In the genomic region with DNA sequence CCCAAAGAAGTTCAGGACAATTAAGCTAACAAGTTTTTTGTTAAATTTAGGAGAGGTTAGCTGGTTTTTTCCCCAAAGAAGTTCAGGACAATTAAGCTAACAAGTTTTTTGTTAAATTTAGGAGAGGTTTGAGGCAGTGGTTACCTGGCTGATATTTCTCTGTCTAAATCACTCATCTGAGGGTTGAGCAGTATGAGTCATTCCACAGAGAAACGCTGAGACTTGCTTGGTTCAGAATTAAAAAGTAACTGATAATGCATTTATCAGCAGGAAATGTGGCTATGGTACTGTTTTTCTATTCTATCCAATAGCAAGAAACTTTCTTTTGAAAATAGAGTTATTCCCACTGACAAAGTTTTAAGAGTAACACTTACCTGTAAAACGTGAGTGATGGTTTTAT, we compare ENCODE assay signal across 24 cellular contexts. TPM values are rescaled to one million over a fixed set of nuclear protein-coding genes. Genes with fewer than 3 reads are reported as not detected.
DNase-seq lines count a peak whose midpoint lies in the region; ATAC-seq and TF ChIP-seq lines count a peak whose summit lies in the region.
"Had no signal": no experiment of that assay in that cellular context is flagged by ENCODE, and none has a peak within 500 bp of the region (broad histone marks: within the 10 kb centered on the region; RNA-seq: fewer than 3 reads in every experiment).

No MANE protein-coding gene starts in this region.

- TF ChIP-seq CTCF in RWPE2 (IDR thresholded peaks at IDR 0.05; ENCODE audit: poor library complexity, severe bottlenecking) (no peak), WTC11 (IDR thresholded peaks at IDR 0.05) (no peak)

- POLR2A ChIA-PET in WTC11 (lab: Charles Lee), result no interaction called here

- H3K36me3 ChIP-seq in RWPE2 (ENCODE audit: low read depth), result peaks cover 15% of the 10 kb centered on the region

- H3K9me3 Mint-ChIP-seq in WTC11, result no peaks in the 10 kb centered on the region
- H3K9me3 Mint-ChIP-seq: activated CD4-positive, alpha-beta memory T cell treated with anti-CD3 and anti-CD28 coated beads for 36 hours; activated naive CD4-positive, alpha-beta T cell treated with anti-CD3 and anti-CD28 coated beads for 36 hours; CD4-positive, alpha-beta T cell had no signal

- peak overlapping the region; percentile 9 for H3K27ac ChIP-seq in RWPE2 (ENCODE audit: poor library complexity, severe bottlenecking)
- H3K27ac ChIP-seq: dorsolateral prefrontal cortex, lower lobe of right lung, skin epidermis had no signal

- H3K4me3 ChIP-seq in RWPE2 (ENCODE audit: severe bottlenecking), result no peak overlapping the region
- H3K4me3 ChIP-seq: dorsolateral prefrontal cortex, lower lobe of right lung, skin epidermis had no signal

- ATAC-seq in GM18508 (IDR thresholded peaks at IDR 0.05; ENCODE audit: insufficient read depth, unreplicated experiment), result peak; percentile 75
- ATAC-seq in HG02759 (IDR thresholded peaks at IDR 0.05; ENCODE audit: unreplicated experiment), result peak; percentile 61
- peak; percentile 85 for ATAC-seq in RWPE2 (ENCODE audit: low read depth)
- no peak for ATAC-seq in WTC11
- ATAC-seq: HepG2, lower lobe of right lung had no signal

- H3K27me3 ChIP-seq in RWPE2 (ENCODE audit: insufficient read depth, poor library complexity, severe bottlenecking), result no peaks in the 10 kb centered on the region
- H3K27me3 ChIP-seq: dorsolateral prefrontal cortex had no signal

- CTCF ChIA-PET in WTC11 (lab: Charles Lee), result no interaction called here

- DNase-seq in RWPE2 (ENCODE audit: low spot score) (no peak), glomerular visceral epithelial cell (ENCODE audit: extremely low spot score) (peak; percentile 18), nucleus accumbens (lab: John Stamatoyannopoulos, UW) (no peak), WTC11 (ENCODE audit: low spot score) (no peak), cerebellar nuclear complex (lab: John Stamatoyannopoulos, UW) (no peak)
- DNase-seq in stimulated activated CD4-positive, alpha-beta T cell treated with anti-CD3 and anti-CD28 coated beads, Interleukin-12 subunit alpha, Interleukin-12 subunit beta, amount 100 ng/mL, for 4 hours, result no peak
- DNase-seq: activated CD4-positive, alpha-beta memory T cell treated with anti-CD3 and anti-CD28 coated beads for 36 hours; activated naive CD4-positive, alpha-beta T cell treated with anti-CD3 and anti-CD28 coated beads for 36 hours; amniotic stem cell; CD4-positive, alpha-beta T cell; DMS153; dorsolateral prefrontal cortex; erythroblast; hippocampal formation; islet precursor cell; lower lobe of right lung; NCI-H1105 treated with DMSO at 0.1 percent for 48 hours; NCI-H2029 treated with DMSO at 0.1 percent for 48 hours; NCI-H446 treated with DMSO at 0.1 percent for 48 hours; stimulated activated naive CD4-positive, alpha-beta T cell had no signal

- peaks cover 4% of the 10 kb centered on the region; the same call in 1 of the 2 replicates for H3K4me1 Mint-ChIP-seq in WTC11

- no peak overlapping the region for H3K4me3 Mint-ChIP-seq in WTC11
- H3K4me3 Mint-ChIP-seq: activated CD4-positive, alpha-beta memory T cell treated with anti-CD3 and anti-CD28 coated beads for 36 hours; activated naive CD4-positive, alpha-beta T cell treated with anti-CD3 and anti-CD28 coated beads for 36 hours; CD4-positive, alpha-beta T cell had no signal

- H3K4me1 ChIP-seq in RWPE2 (ENCODE audit: insufficient read depth, poor library complexity, severe bottlenecking), result peaks cover 9% of the 10 kb centered on the region

- H3K36me3 Mint-ChIP-seq in WTC11, result no peaks in the 10 kb centered on the region
- H3K36me3 Mint-ChIP-seq: activated CD4-positive, alpha-beta memory T cell treated with anti-CD3 and anti-CD28 coated beads for 36 hours had no signal

- no peak overlapping the region for H3K27ac Mint-ChIP-seq in WTC11
- H3K27ac Mint-ChIP-seq: activated CD4-positive, alpha-beta memory T cell treated with anti-CD3 and anti-CD28 coated beads for 36 hours; activated naive CD4-positive, alpha-beta T cell treated with anti-CD3 and anti-CD28 coated beads for 36 hours; CD4-positive, alpha-beta T cell had no signal

- no peaks in the 10 kb centered on the region for H3K9me3 ChIP-seq in RWPE2 (ENCODE audit: severe bottlenecking)
- H3K9me3 ChIP-seq: lower lobe of right lung had no signal

- H3K27me3 Mint-ChIP-seq in WTC11 (ENCODE audit: low read depth), result no peaks in the 10 kb centered on the region
- H3K27me3 Mint-ChIP-seq: activated CD4-positive, alpha-beta memory T cell treated with anti-CD3 and anti-CD28 coated beads for 36 hours; CD4-positive, alpha-beta T cell had no signal

TF ChIP-seq in WTC11, 78 proteins besides CTCF, POLR2A, EP300 and RAD21:
- TF ChIP-seq HMGA2 (CRISPR knock-in tag; IDR thresholded peaks at IDR 0.05), result no peak
- no peak for TF ChIP-seq GABPB1 (CRISPR knock-in tag; IDR thresholded peaks at IDR 0.05)
- TF ChIP-seq, protein P1, sequence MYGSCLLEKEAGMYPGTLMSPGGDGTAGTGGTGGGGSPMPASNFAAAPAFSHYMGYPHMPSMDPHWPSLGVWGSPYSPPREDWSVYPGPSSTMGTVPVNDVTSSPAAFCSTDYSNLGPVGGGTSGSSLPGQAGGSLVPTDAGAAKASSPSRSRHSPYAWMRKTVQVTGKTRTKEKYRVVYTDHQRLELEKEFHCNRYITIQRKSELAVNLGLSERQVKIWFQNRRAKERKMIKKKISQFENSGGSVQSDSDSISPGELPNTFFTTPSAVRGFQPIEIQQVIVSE (CRISPR knock-in tag; IDR thresholded peaks at IDR 0.05; ENCODE audit: borderline replicate concordance), result no peak
- TF ChIP-seq, protein P2, sequence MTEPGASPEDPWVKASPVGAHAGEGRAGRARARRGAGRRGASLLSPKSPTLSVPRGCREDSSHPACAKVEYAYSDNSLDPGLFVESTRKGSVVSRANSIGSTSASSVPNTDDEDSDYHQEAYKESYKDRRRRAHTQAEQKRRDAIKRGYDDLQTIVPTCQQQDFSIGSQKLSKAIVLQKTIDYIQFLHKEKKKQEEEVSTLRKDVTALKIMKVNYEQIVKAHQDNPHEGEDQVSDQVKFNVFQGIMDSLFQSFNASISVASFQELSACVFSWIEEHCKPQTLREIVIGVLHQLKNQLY (CRISPR knock-in tag; IDR thresholded peaks at IDR 0.05), result no peak

RNA-seq across cellular contexts. Expression of a gene that starts 22.8 kb away (rescaled TPM):
- 23.9 to 25.1 TPM (median 24.4 TPM) in 3 replicates for total RNA-seq in WTC11 (2021)
